Comparison of ENCODE assay signal across 14 cellular contexts in the genomic region with DNA sequence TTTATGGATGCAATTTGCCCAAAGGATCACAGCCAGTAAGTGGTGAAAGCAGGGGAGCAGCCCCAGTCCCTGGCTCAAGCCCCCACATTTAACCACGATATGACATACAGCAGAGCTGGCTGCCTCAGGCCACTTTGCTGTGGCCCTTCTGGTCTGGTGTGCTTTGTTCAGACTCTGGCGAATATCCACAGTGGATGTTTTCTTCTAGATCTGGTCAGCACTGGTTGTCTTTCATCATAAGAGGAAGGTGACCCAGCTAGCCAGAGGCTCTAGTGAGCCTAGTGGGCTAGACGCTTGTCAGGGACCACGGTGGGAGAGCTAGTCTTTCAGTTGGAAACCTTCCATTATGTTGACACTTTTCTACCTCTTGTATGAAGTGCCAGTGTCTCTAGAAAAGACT. TPM values are rescaled to one million over a fixed set of nuclear protein-coding genes. Genes with fewer than 3 reads are reported as not detected.
A peak's percentile ranks its signal among the peaks of the same experiment; 100 is the strongest.
DNase-seq lines count a peak whose midpoint lies in the region; ATAC-seq, FAIRE-seq and TF ChIP-seq lines count a peak whose summit lies in the region.
"Had no signal": no experiment of that assay in that cellular context is flagged by ENCODE, and none has a peak within 500 bp of the region (broad histone marks: within the 10 kb centered on the region; RNA-seq: fewer than 3 reads in every experiment).

No MANE protein-coding gene starts in this region.

- H3K4me3 ChIP-seq in right atrium auricular region, result no peak overlapping the region
- no peak overlapping the region for H3K4me3 ChIP-seq in neutrophil (ENCODE audit: low read depth in 1 of 2, low read length in 1 of 2)
- H3K4me3 ChIP-seq: A549 had no signal

- no peak overlapping the region for H3K27ac ChIP-seq in right atrium auricular region
- peak overlapping the region; percentile 51 for H3K27ac ChIP-seq in neutrophil
- H3K27ac ChIP-seq: A549 had no signal

- no peaks in the 10 kb centered on the region for H3K4me1 ChIP-seq in right atrium auricular region
- peaks cover 4 to 9% of the 10 kb centered on the region in 2 experiments for H3K4me1 ChIP-seq in neutrophil (ENCODE audit: control insufficient read depth in 1 of 2, insufficient read depth in 1 of 2, low read depth in 1 of 2, low read length in 1 of 2)
- H3K4me1 ChIP-seq: A549 had no signal

- FAIRE-seq in HTR-8/SVneo (lab: Jason Lieb, UNC), result no peak
- FAIRE-seq: A549 had no signal

- ATAC-seq in Right ventricle myocardium inferior, result no peak
- no peak for ATAC-seq in T-helper 17 cell
- ATAC-seq: A549 had no signal

- intact Hi-C loops in Right ventricle myocardium inferior (cut with DNase I), result no loop called here

- H3K36me3 ChIP-seq in right atrium auricular region (no peaks in the 10 kb centered on the region), neutrophil (peaks cover 27% of the 10 kb centered on the region)

- TF ChIP-seq CTCF in right atrium auricular region (IDR thresholded peaks at IDR 0.05) (no peak), neutrophil (IDR thresholded peaks at IDR 0.05) (no peak)

- peaks cover 11% of the 10 kb centered on the region for H3K4me1 Mint-ChIP-seq in T-helper 17 cell

- peaks cover 3% of the 10 kb centered on the region for H3K36me3 Mint-ChIP-seq in T-helper 17 cell (ENCODE audit: low read depth)

- no peak overlapping the region for H3K4me3 Mint-ChIP-seq in T-helper 17 cell
- H3K4me3 Mint-ChIP-seq: HFFc6 had no signal

- no peaks in the 10 kb centered on the region for H3K9me3 ChIP-seq in right atrium auricular region
- no peaks in the 10 kb centered on the region for H3K9me3 ChIP-seq in T-helper 17 cell (ENCODE audit: control insufficient read depth, low read length, poor library complexity, severe bottlenecking)
- H3K9me3 ChIP-seq in neutrophil, result no peaks in the 10 kb centered on the region
- H3K9me3 ChIP-seq: A549 had no signal

- peak; percentile 38 for DNase-seq in right atrium auricular region (ENCODE audit: low spot score)
- no peak for DNase-seq in Right ventricle myocardium inferior (ENCODE audit: missing footprints)
- DNase-seq in T-helper 17 cell, result no peak
- no peak for DNase-seq in HTR-8/SVneo (ENCODE audit: insufficient read length, low spot score)
- DNase-seq in superior temporal gyrus (ENCODE audit: extremely low spot score), result no peak
- no peak for DNase-seq in SHP77 (lab: John Stamatoyannopoulos, UW)
- DNase-seq: Calu3, DMS 273 treated with DMSO at 0.1 percent for 48 hours, HCEC 1CT, HFFc6 had no signal

- peak overlapping the region; percentile 29 for H3K27ac Mint-ChIP-seq in T-helper 17 cell
- H3K27ac Mint-ChIP-seq: HFFc6 had no signal

- H3K27me3 ChIP-seq in right atrium auricular region (no peaks in the 10 kb centered on the region), neutrophil (no peaks in the 10 kb centered on the region)

- no peaks in the 10 kb centered on the region for H3K27me3 Mint-ChIP-seq in T-helper 17 cell

RNA-seq across cellular contexts. Expression of a gene that starts 42.5 kb away (rescaled TPM):
- total RNA-seq in right atrium auricular region (10 to 100 TPM; 32.8 to 48.1 TPM), Right ventricle myocardium inferior (29.9 TPM), T-helper 17 cell (10 to 100 TPM; 37.7 TPM)

RNA-seq across cellular contexts. Expression of a gene that starts 51.4 kb away (rescaled TPM):
- total RNA-seq in right atrium auricular region (not detected), Right ventricle myocardium inferior (not detected), T-helper 17 cell (under 1 TPM; 0.20 to 0.29 TPM)
- total RNA-seq: Calu3, Daoy, H4, HFFc6 had no signal
